In genomic region chr10:121994429-121994881, GRCh38 we compare ENCODE assay signal across 12 cellular contexts. TPM values are rescaled to one million over a fixed set of nuclear protein-coding genes. Genes with fewer than 3 reads are reported as not detected.
DNase-seq lines count a peak whose midpoint lies in the region; ATAC-seq and TF ChIP-seq lines count a peak whose summit lies in the region.
"Had no signal": no experiment of that assay in that cellular context is flagged by ENCODE, and none has a peak within 500 bp of the region (broad histone marks: within the 10 kb centered on the region; RNA-seq: fewer than 3 reads in every experiment).

No MANE protein-coding gene starts in this region.

- POLR2A ChIA-PET in WTC11 (lab: Charles Lee) = interaction anchor here (1.3 kb wide), 1 partner anchor 67 kb away, joined by 3 read pairs; the partner anchor contains the start of gene ATE1

- H3K9me3 Mint-ChIP-seq in WTC11 (peaks cover 8% of the 10 kb centered on the region), progenitor cell of endocrine pancreas (ENCODE audit: low read depth) (peaks cover 3% of the 10 kb centered on the region)
- H3K9me3 Mint-ChIP-seq in effector memory CD8-positive, alpha-beta T cell = no peaks in the 10 kb centered on the region

- H3K4me1 Mint-ChIP-seq in WTC11 = peaks cover 23% of the 10 kb centered on the region
- H3K4me1 Mint-ChIP-seq in progenitor cell of endocrine pancreas (ENCODE audit: low read depth) = peaks cover 21% of the 10 kb centered on the region
- peaks cover 0 to 3% of the 10 kb centered on the region in 2 donors for H3K4me1 Mint-ChIP-seq in effector memory CD8-positive, alpha-beta T cell (ENCODE audit: low read depth in 2 of 2)
- H3K4me1 Mint-ChIP-seq: IgD-negative memory B cell had no signal

- H3K36me3 Mint-ChIP-seq in WTC11 = peaks cover 4% of the 10 kb centered on the region
- H3K36me3 Mint-ChIP-seq in progenitor cell of endocrine pancreas (ENCODE audit: insufficient read depth) = no peaks in the 10 kb centered on the region
- no peaks in the 10 kb centered on the region for H3K36me3 Mint-ChIP-seq in effector memory CD8-positive, alpha-beta T cell (ENCODE audit: insufficient read depth)
- H3K36me3 Mint-ChIP-seq: IgD-negative memory B cell; stimulated activated naive B cell treated with anti-CD40 and anti-IgM and Interleukin-4, amounts not matched to agents 10 μg/mL and 1 μg/mL and 100 μg/mL, for 72 hours had no signal

- H3K27ac Mint-ChIP-seq in WTC11 (no peak overlapping the region), progenitor cell of endocrine pancreas (peak overlapping the region; percentile 84)
- H3K27ac Mint-ChIP-seq in effector memory CD8-positive, alpha-beta T cell = no peak overlapping the region
- H3K27ac Mint-ChIP-seq: IgD-negative memory B cell; stimulated activated naive B cell treated with anti-CD40 and anti-IgM and Interleukin-4, amounts not matched to agents 10 μg/mL and 1 μg/mL and 100 μg/mL, for 72 hours had no signal

- CTCF ChIA-PET in WTC11 (lab: Charles Lee) = interaction anchor here (0.6 to 2.0 kb wide), 5 partner anchors 19 to 118 kb away, joined by 3 to 9 read pairs (median 5); partner anchors contain the start of gene NSMCE4A

- H3K36me3 ChIP-seq in right atrium auricular region = no peaks in the 10 kb centered on the region

- peaks cover 0 to 23% of the 10 kb centered on the region in 2 donors for H3K4me1 ChIP-seq in right atrium auricular region

- H3K9me3 ChIP-seq in right atrium auricular region = no peaks in the 10 kb centered on the region

- DNase-seq in DMS53 treated with DMSO at 0.1 percent for 48 hours (lab: John Stamatoyannopoulos, UW; ENCODE audit: unreplicated experiment) (peak; percentile 81), WTC11 (ENCODE audit: low spot score) (peak; percentile 37), right atrium auricular region (ENCODE audit: low spot score) (no peak), progenitor cell of endocrine pancreas (ENCODE audit: low spot score, unreplicated experiment) (no peak), NCI-H187 (lab: John Stamatoyannopoulos, UW) (no peak)
- DNase-seq in effector memory CD8-positive, alpha-beta T cell = no peak
- DNase-seq in activated naive CD4-positive, alpha-beta T cell (lab: John Stamatoyannopoulos, UW) = no peak
- DNase-seq: activated CD4-positive, alpha-beta T cell treated with anti-CD3 and anti-CD28 coated beads, Interleukin-2, amount 50 U/mL, for 4 hours; NK-92 treated with Interleukin-12 subunit alpha and Interleukin-12 subunit beta, amount 100 ng/mL, for 24 hours; stimulated activated naive B cell treated with anti-CD40 and anti-IgM and Interleukin-4, amounts not matched to agents 10 μg/mL and 1 μg/mL and 100 μg/mL, for 72 hours had no signal

- H3K27ac ChIP-seq in right atrium auricular region = peak overlapping the region; percentile 88 to 92

- ATAC-seq in WTC11 (peak; percentile 89), GM21360 (IDR thresholded peaks at IDR 0.05; ENCODE audit: unreplicated experiment) (no peak)
- ATAC-seq in effector memory CD8-positive, alpha-beta T cell (replicated peaks) = no peak
- ATAC-seq: stimulated activated naive B cell treated with anti-CD40 and anti-IgM and Interleukin-4, amounts not matched to agents 10 μg/mL and 1 μg/mL and 100 μg/mL, for 72 hours had no signal

- no peak overlapping the region; the same call in 1 of the 2 replicates for H3K4me3 Mint-ChIP-seq in WTC11
- H3K4me3 Mint-ChIP-seq in progenitor cell of endocrine pancreas (ENCODE audit: low read depth) = peak overlapping the region; percentile 47
- no peak overlapping the region for H3K4me3 Mint-ChIP-seq in effector memory CD8-positive, alpha-beta T cell
- H3K4me3 Mint-ChIP-seq: IgD-negative memory B cell; stimulated activated naive B cell treated with anti-CD40 and anti-IgM and Interleukin-4, amounts not matched to agents 10 μg/mL and 1 μg/mL and 100 μg/mL, for 72 hours had no signal

- peak overlapping the region; percentile 28 to 31 for H3K4me3 ChIP-seq in right atrium auricular region

- no peaks in the 10 kb centered on the region for H3K27me3 ChIP-seq in right atrium auricular region

- peaks cover 2% of the 10 kb centered on the region for H3K27me3 Mint-ChIP-seq in WTC11 (ENCODE audit: low read depth)
- H3K27me3 Mint-ChIP-seq in progenitor cell of endocrine pancreas = peaks cover 5% of the 10 kb centered on the region
- H3K27me3 Mint-ChIP-seq in effector memory CD8-positive, alpha-beta T cell = peaks cover 44 to 69% of the 10 kb centered on the region in 2 donors

- TF ChIP-seq CTCF in WTC11 (IDR thresholded peaks at IDR 0.05) (no peak), right atrium auricular region (IDR thresholded peaks at IDR 0.05) (peak in 1 of 2 donors; percentile 11), progenitor cell of endocrine pancreas (IDR thresholded peaks at IDR 0.05; ENCODE audit: unreplicated experiment) (no peak)

TF ChIP-seq in WTC11, 78 proteins besides CTCF, POLR2A, EP300 and RAD21 (continues in another document):
- TF ChIP-seq SMAD4 (CRISPR knock-in tag; IDR thresholded peaks at IDR 0.05) (no peak), E2F5 (CRISPR knock-in tag; IDR thresholded peaks at IDR 0.05) (no peak), RELA (CRISPR knock-in tag; IDR thresholded peaks at IDR 0.05; ENCODE audit: borderline replicate concordance) (no peak), AR (CRISPR knock-in tag; IDR thresholded peaks at IDR 0.05) (no peak), TP53 (CRISPR knock-in tag; IDR thresholded peaks at IDR 0.05) (no peak), SMAD3 (CRISPR knock-in tag; IDR thresholded peaks at IDR 0.05; ENCODE audit: borderline replicate concordance) (no peak), ZNF138 (CRISPR knock-in tag; conservative IDR thresholded peaks at IDR 0.05) (no peak), CREB1 (CRISPR knock-in tag; IDR thresholded peaks at IDR 0.05) (no peak), PREB (CRISPR knock-in tag; IDR thresholded peaks at IDR 0.05; ENCODE audit: borderline replicate concordance) (no peak), ZNF281 (CRISPR knock-in tag; IDR thresholded peaks at IDR 0.05) (no peak), ZNF317 (CRISPR knock-in tag; IDR thresholded peaks at IDR 0.05; ENCODE audit: borderline replicate concordance, low read depth) (no peak)

RNA-seq across cellular contexts. Expression of gene TACC2, which starts 5.5 kb away (rescaled TPM):
- total RNA-seq in WTC11 (2021) = 22.2 to 28.9 TPM (median 23.1 TPM) in 3 replicates
- total RNA-seq in right atrium auricular region = 100 to 1,000 TPM; 247 to 286 TPM
- 58.1 and 60.4 TPM in 2 replicates for total RNA-seq in progenitor cell of endocrine pancreas

RNA-seq across cellular contexts. Expression of gene NSMCE4A, which starts 19.4 kb away (rescaled TPM):
- 61.8 to 64.9 TPM (median 64.4 TPM) in 3 replicates for total RNA-seq in WTC11 (2021)
- total RNA-seq in right atrium auricular region = 10 to 100 TPM; 34.2 to 34.9 TPM
- 57.9 and 58.2 TPM in 2 replicates for total RNA-seq in progenitor cell of endocrine pancreas

Comparison
In these comparisons a context has a peak if more than half of its experiments do, and no peak if none do; other contexts are left out.
1. DNase-seq: peak in DMS53 treated with DMSO at 0.1 percent for 48 hours (single experiment) and WTC11 (single experiment); none in right atrium auricular region (single experiment), progenitor cell of endocrine pancreas (single experiment), effector memory CD8-positive, alpha-beta T cell (0 of 3), activated naive CD4-positive, alpha-beta T cell (0 of 4) and NCI-H187 (0 of 2).